Comparison of ENCODE assay signal across 21 cellular contexts in genomic region chr5:119382167-119382566, GRCh38. TPM values are rescaled to one million over a fixed set of nuclear protein-coding genes. Genes with fewer than 3 reads are reported as not detected.
A peak's percentile ranks its signal among the peaks of the same experiment; 100 is the strongest.
DNase-seq lines count a peak whose midpoint lies in the region; ATAC-seq and TF ChIP-seq lines count a peak whose summit lies in the region.
"Had no signal": no experiment of that assay in that cellular context is flagged by ENCODE, and none has a peak within 500 bp of the region (broad histone marks: within the 10 kb centered on the region; RNA-seq: fewer than 3 reads in every experiment).

No MANE protein-coding gene starts in this region.

- no peak overlapping the region for H2AK5ac ChIP-seq in mesenchymal stem cell (ENCODE audit: low read length, severe bottlenecking)

- no peaks in the 10 kb centered on the region for H3K27me3 ChIP-seq in CD8-positive, alpha-beta T cell (ENCODE audit: insufficient read depth, low read length)
- H3K27me3 ChIP-seq in mesenchymal stem cell (ENCODE audit: control insufficient read depth in 1 of 2, insufficient read depth in 1 of 2, low read length in 2 of 2): no peaks in the 10 kb centered on the region

- H2BK12ac ChIP-seq in mesenchymal stem cell (ENCODE audit: low read length in 2 of 2): no peak overlapping the region

- H3K36me3 ChIP-seq in CD8-positive, alpha-beta T cell (ENCODE audit: insufficient read depth, low read length): no peaks in the 10 kb centered on the region
- no peaks in the 10 kb centered on the region for H3K36me3 ChIP-seq in mesenchymal stem cell (ENCODE audit: control insufficient read depth in 1 of 2, insufficient read depth in 2 of 2, low read depth in 1 of 2, low read length in 2 of 2)
- H3K36me3 ChIP-seq: lower lobe of right lung had no signal

- no peak overlapping the region for H2AFZ ChIP-seq in mesenchymal stem cell (ENCODE audit: low read depth, low read length)

- no peak for DNase-seq in T-helper 2 cell treated with Interferon-gamma antibody and Interleukin-4, amounts not matched to agents 5 μg/mL and 100 μg/mL, for 36 hours (ENCODE audit: low spot score)
- DNase-seq in T-helper 2 cell (no peak), mesenchymal stem cell (peak; percentile 96), WTC11 (ENCODE audit: low spot score) (no peak)
- DNase-seq in CD8-positive, alpha-beta T cell: no peak
- no peak for DNase-seq in activated T-helper 2 cell treated with anti-CD3 and anti-CD28 coated beads, Interferon-gamma antibody, Interleukin-2, Interleukin-4, amounts not matched to agents 10 μg/mL and 5 μg/mL and 100 μg/mL, durations not matched to agents 14 hours and 24 hours and 36 hours (ENCODE audit: low spot score)
- no peak for DNase-seq in stimulated activated CD4-positive, alpha-beta T cell treated with anti-CD3 and anti-CD28 coated beads, Interleukin-1b, Interleukin-23, amount 100 ng/mL, for 48 hours
- DNase-seq: activated CD4-positive, alpha-beta T cell treated with anti-CD3 and anti-CD28 coated beads for 1 hour; amygdala; C1 segment of cervical spinal cord; DMS79 treated with DMSO at 0.1 percent for 48 hours; effector memory CD8-positive, alpha-beta T cell; lower lobe of right lung; MM.1S; NCI-H1694 treated with DMSO at 0.1 percent for 48 hours; NCI-H774; psoas muscle; SIG-M5 had no signal

- no peak overlapping the region for H3K18ac ChIP-seq in mesenchymal stem cell (ENCODE audit: low read depth in 1 of 2, low read length in 2 of 2)

- peaks cover 10% of the 10 kb centered on the region for H3K79me1 ChIP-seq in mesenchymal stem cell (replicated peaks; ENCODE audit: low read length, poor library complexity, severe bottlenecking)

- no peaks in the 10 kb centered on the region for H3K9me3 Mint-ChIP-seq in T-helper 2 cell treated with Interferon-gamma antibody and Interleukin-4, amounts not matched to agents 5 μg/mL and 100 μg/mL, for 36 hours
- H3K9me3 Mint-ChIP-seq in CD8-positive, alpha-beta T cell: no peaks in the 10 kb centered on the region
- H3K9me3 Mint-ChIP-seq in activated T-helper 2 cell treated with anti-CD3 and anti-CD28 coated beads, Interferon-gamma antibody, Interleukin-2, Interleukin-4, amounts not matched to agents 10 μg/mL and 5 μg/mL and 100 μg/mL, durations not matched to agents 14 hours and 24 hours and 36 hours: no peaks in the 10 kb centered on the region
- no peaks in the 10 kb centered on the region for H3K9me3 Mint-ChIP-seq in WTC11
- H3K9me3 Mint-ChIP-seq: central memory CD8-positive, alpha-beta T cell; effector memory CD8-positive, alpha-beta T cell; nephron had no signal

- no peak overlapping the region for H3K23ac ChIP-seq in mesenchymal stem cell (ENCODE audit: low read length in 2 of 2)

- peaks cover 66% of the 10 kb centered on the region for H3K4me1 ChIP-seq in CD8-positive, alpha-beta T cell (ENCODE audit: insufficient read depth, low read length)
- H3K4me1 ChIP-seq in mesenchymal stem cell (ENCODE audit: control insufficient read depth, insufficient read depth, low read depth, low read length): peaks cover 7% of the 10 kb centered on the region
- H3K4me1 ChIP-seq: psoas muscle had no signal

- H3K14ac ChIP-seq in mesenchymal stem cell (ENCODE audit: low read length in 2 of 2): no peak overlapping the region

- CTCF ChIA-PET in CD8-positive, alpha-beta T cell (lab: Charles Lee): no interaction called here
- CTCF ChIA-PET in WTC11 (lab: Charles Lee): no interaction called here

- no peak overlapping the region for H3K4me3 Mint-ChIP-seq in T-helper 2 cell treated with Interferon-gamma antibody and Interleukin-4, amounts not matched to agents 5 μg/mL and 100 μg/mL, for 36 hours
- H3K4me3 Mint-ChIP-seq in CD8-positive, alpha-beta T cell: no peak overlapping the region
- no peak overlapping the region for H3K4me3 Mint-ChIP-seq in activated T-helper 2 cell treated with anti-CD3 and anti-CD28 coated beads, Interferon-gamma antibody, Interleukin-2, Interleukin-4, amounts not matched to agents 10 μg/mL and 5 μg/mL and 100 μg/mL, durations not matched to agents 14 hours and 24 hours and 36 hours (ENCODE audit: low read depth)
- H3K4me3 Mint-ChIP-seq in WTC11: no peak overlapping the region
- H3K4me3 Mint-ChIP-seq: central memory CD8-positive, alpha-beta T cell; effector memory CD8-positive, alpha-beta T cell; nephron had no signal

- H3K4me2 ChIP-seq in mesenchymal stem cell (ENCODE audit: low read length, poor library complexity, severe bottlenecking): no peak overlapping the region

- H3K27ac ChIP-seq in CD8-positive, alpha-beta T cell (ENCODE audit: low read depth, low read length): no peak overlapping the region
- no peak overlapping the region for H3K27ac ChIP-seq in mesenchymal stem cell (ENCODE audit: low read length, poor library complexity, severe bottlenecking)
- H3K27ac ChIP-seq: lower lobe of right lung, psoas muscle had no signal

- H3K4me3 ChIP-seq in CD8-positive, alpha-beta T cell (ENCODE audit: low read depth, low read length): no peak overlapping the region
- H3K4me3 ChIP-seq in mesenchymal stem cell (ENCODE audit: insufficient read depth in 1 of 2, low read depth in 1 of 2, low read length in 2 of 2): no peak overlapping the region
- H3K4me3 ChIP-seq: lower lobe of right lung, psoas muscle had no signal

- no peak overlapping the region for H4K8ac ChIP-seq in mesenchymal stem cell (ENCODE audit: low read length)

- H3K9ac ChIP-seq in mesenchymal stem cell (ENCODE audit: low read length): no peak overlapping the region

- TF ChIP-seq CTCF in CD8-positive, alpha-beta T cell (IDR thresholded peaks at IDR 0.05): no peak
- no peak for TF ChIP-seq CTCF in WTC11 (IDR thresholded peaks at IDR 0.05)

- H2BK15ac ChIP-seq in mesenchymal stem cell (ENCODE audit: low read depth, poor library complexity, severe bottlenecking): no peak overlapping the region

- H3K27me3 Mint-ChIP-seq in T-helper 2 cell treated with Interferon-gamma antibody and Interleukin-4, amounts not matched to agents 5 μg/mL and 100 μg/mL, for 36 hours (ENCODE audit: low read depth): no peaks in the 10 kb centered on the region
- no peaks in the 10 kb centered on the region for H3K27me3 Mint-ChIP-seq in CD8-positive, alpha-beta T cell (ENCODE audit: low read depth)
- H3K27me3 Mint-ChIP-seq in activated T-helper 2 cell treated with anti-CD3 and anti-CD28 coated beads, Interferon-gamma antibody, Interleukin-2, Interleukin-4, amounts not matched to agents 10 μg/mL and 5 μg/mL and 100 μg/mL, durations not matched to agents 14 hours and 24 hours and 36 hours (ENCODE audit: low read depth): no peaks in the 10 kb centered on the region
- H3K27me3 Mint-ChIP-seq in WTC11 (ENCODE audit: low read depth): no peaks in the 10 kb centered on the region
- H3K27me3 Mint-ChIP-seq: central memory CD8-positive, alpha-beta T cell; effector memory CD8-positive, alpha-beta T cell had no signal

- H4K91ac ChIP-seq in mesenchymal stem cell (ENCODE audit: low read length): no peak overlapping the region

- intact Hi-C loops in CD8-positive, alpha-beta T cell (cut with DNase I, micrococcal nuclease): no loop called here
- intact Hi-C loops in activated T-helper 2 cell treated with anti-CD3 and anti-CD28 coated beads, Interferon-gamma antibody, Interleukin-2, Interleukin-4, amounts not matched to agents 10 μg/mL and 5 μg/mL and 100 μg/mL, durations not matched to agents 14 hours and 24 hours and 36 hours (cut with micrococcal nuclease): no loop called here

- ATAC-seq in CD8-positive, alpha-beta T cell: no peak
- ATAC-seq in GM18520 (IDR thresholded peaks at IDR 0.05; ENCODE audit: unreplicated experiment) (no peak), WTC11 (no peak)
- ATAC-seq: effector memory CD8-positive, alpha-beta T cell; lower lobe of right lung; psoas muscle had no signal

- no peak overlapping the region for H2BK120ac ChIP-seq in mesenchymal stem cell (ENCODE audit: low read depth, low read length)

- H3K4me1 Mint-ChIP-seq in T-helper 2 cell treated with Interferon-gamma antibody and Interleukin-4, amounts not matched to agents 5 μg/mL and 100 μg/mL, for 36 hours (ENCODE audit: low read depth): peaks cover 58% of the 10 kb centered on the region
- H3K4me1 Mint-ChIP-seq in CD8-positive, alpha-beta T cell (ENCODE audit: low read depth): peaks cover 84% of the 10 kb centered on the region
- peaks cover 68% of the 10 kb centered on the region for H3K4me1 Mint-ChIP-seq in activated T-helper 2 cell treated with anti-CD3 and anti-CD28 coated beads, Interferon-gamma antibody, Interleukin-2, Interleukin-4, amounts not matched to agents 10 μg/mL and 5 μg/mL and 100 μg/mL, durations not matched to agents 14 hours and 24 hours and 36 hours (ENCODE audit: low read depth)
- peaks cover 49% of the 10 kb centered on the region for H3K4me1 Mint-ChIP-seq in WTC11

- no peak overlapping the region for H2BK5ac ChIP-seq in mesenchymal stem cell (ENCODE audit: low read depth, low read length, poor library complexity, severe bottlenecking)

- H3K27ac Mint-ChIP-seq in T-helper 2 cell treated with Interferon-gamma antibody and Interleukin-4, amounts not matched to agents 5 μg/mL and 100 μg/mL, for 36 hours: peak overlapping the region; percentile 53
- peak overlapping the region; percentile 69 for H3K27ac Mint-ChIP-seq in CD8-positive, alpha-beta T cell
- H3K27ac Mint-ChIP-seq in activated T-helper 2 cell treated with anti-CD3 and anti-CD28 coated beads, Interferon-gamma antibody, Interleukin-2, Interleukin-4, amounts not matched to agents 10 μg/mL and 5 μg/mL and 100 μg/mL, durations not matched to agents 14 hours and 24 hours and 36 hours: peak overlapping the region; percentile 65
- no peak overlapping the region for H3K27ac Mint-ChIP-seq in WTC11
- H3K27ac Mint-ChIP-seq: nephron had no signal

- peaks cover 35% of the 10 kb centered on the region for H3K36me3 Mint-ChIP-seq in T-helper 2 cell treated with Interferon-gamma antibody and Interleukin-4, amounts not matched to agents 5 μg/mL and 100 μg/mL, for 36 hours (ENCODE audit: low read depth)
- H3K36me3 Mint-ChIP-seq in CD8-positive, alpha-beta T cell: peaks cover 31% of the 10 kb centered on the region
- H3K36me3 Mint-ChIP-seq in activated T-helper 2 cell treated with anti-CD3 and anti-CD28 coated beads, Interferon-gamma antibody, Interleukin-2, Interleukin-4, amounts not matched to agents 10 μg/mL and 5 μg/mL and 100 μg/mL, durations not matched to agents 14 hours and 24 hours and 36 hours (ENCODE audit: low read depth): peaks cover 68% of the 10 kb centered on the region
- no peaks in the 10 kb centered on the region for H3K36me3 Mint-ChIP-seq in WTC11

- POLR2A ChIA-PET in CD8-positive, alpha-beta T cell (lab: Charles Lee): no interaction called here
- POLR2A ChIA-PET in WTC11 (lab: Charles Lee): no interaction called here

- H3K4ac ChIP-seq in mesenchymal stem cell (ENCODE audit: low read depth in 1 of 2, low read length in 2 of 2): no peak overlapping the region

- H3K9me3 ChIP-seq in CD8-positive, alpha-beta T cell (ENCODE audit: low read length): no peaks in the 10 kb centered on the region
- no peaks in the 10 kb centered on the region for H3K9me3 ChIP-seq in mesenchymal stem cell (ENCODE audit: control insufficient read depth, low read length)
- H3K9me3 ChIP-seq: lower lobe of right lung, psoas muscle had no signal

- WGBS in mesenchymal stem cell: 33% methylated on average over 1 of the region's 3 CpGs

RNA-seq across cellular contexts. Expression of gene TNFAIP8, which starts 26.3 kb away (rescaled TPM):
- 10 to 100 TPM; 62.3 to 63.0 TPM for total RNA-seq in CD8-positive, alpha-beta T cell
- total RNA-seq in activated T-helper 2 cell treated with anti-CD3 and anti-CD28 coated beads, Interferon-gamma antibody, Interleukin-2, Interleukin-4, amounts not matched to agents 10 μg/mL and 5 μg/mL and 100 μg/mL, durations not matched to agents 14 hours and 24 hours and 36 hours: 112 and 117 TPM in 2 replicates
- polyA plus RNA-seq in mesenchymal stem cell (2013, experiment 1 of 2): 14.4 TPM
- polyA plus RNA-seq in mesenchymal stem cell (2013, experiment 2 of 2): 15.0 TPM
- 18.1 to 24.1 TPM (median 19.9 TPM) in 3 replicates for total RNA-seq in WTC11 (2021)
